Comparison of ENCODE assay signal across 18 cellular contexts in the genomic region with DNA sequence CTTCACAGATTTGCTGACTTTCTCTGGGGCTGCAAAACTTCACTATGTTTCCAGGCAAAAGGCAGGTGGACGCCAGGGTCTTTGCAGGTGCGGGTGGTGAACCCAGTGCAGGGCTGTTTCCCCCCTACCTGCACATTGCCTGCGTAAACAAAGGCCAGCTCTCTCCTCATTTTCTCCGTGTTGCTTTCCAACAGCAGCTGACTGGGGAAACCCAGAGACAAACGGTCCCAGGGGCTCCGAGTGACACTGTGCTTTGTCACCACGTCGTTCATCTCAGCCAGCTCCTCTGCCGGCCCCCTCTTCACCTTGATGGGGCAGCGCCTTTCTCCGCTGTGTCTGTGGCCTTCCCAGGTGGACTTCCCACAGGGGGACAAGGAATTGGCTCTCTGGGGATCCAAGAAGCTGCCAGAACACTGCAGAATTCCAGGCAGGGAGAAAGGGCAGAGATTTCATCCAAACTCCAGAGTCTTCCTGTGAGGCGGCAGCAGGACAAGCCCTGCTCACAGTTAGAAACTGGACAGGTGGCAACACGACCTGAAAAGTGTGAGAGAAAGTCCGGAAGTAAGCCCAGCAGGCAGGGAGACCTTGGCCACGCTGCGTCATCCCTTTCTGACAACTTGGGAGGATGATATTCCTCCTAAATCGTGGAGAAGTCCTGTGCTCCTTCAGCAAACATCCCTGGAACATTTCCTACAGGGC.
DNase-seq lines count a peak whose midpoint lies in the region; ATAC-seq and TF ChIP-seq lines count a peak whose summit lies in the region.
"Had no signal": no experiment of that assay in that cellular context is flagged by ENCODE, and none has a peak within 500 bp of the region (broad histone marks: within the 10 kb centered on the region; RNA-seq: fewer than 3 reads in every experiment).

No MANE protein-coding gene starts in this region.

- BruUV-seq in mammary epithelial cell (replicated peaks; lab: Mats Ljungman, UMichigan), result no TSS peak

- H3K36me3 Mint-ChIP-seq in endodermal cell (ENCODE audit: low read depth) (no peaks in the 10 kb centered on the region), neural progenitor cell (peaks cover 5% of the 10 kb centered on the region)

- H3K4me1 Mint-ChIP-seq in endodermal cell, result peaks cover 14% of the 10 kb centered on the region
- peaks cover 45% of the 10 kb centered on the region for H3K4me1 Mint-ChIP-seq in neural progenitor cell

- H3K79me2 ChIP-seq in neural progenitor cell (ENCODE audit: low read depth) (no peaks in the 10 kb centered on the region), mammary epithelial cell (ENCODE audit: insufficient read depth, low read length) (no peaks in the 10 kb centered on the region)

- H4K20me1 ChIP-seq in neural progenitor cell (ENCODE audit: low read depth), result no peaks in the 10 kb centered on the region
- no peaks in the 10 kb centered on the region for H4K20me1 ChIP-seq in mammary epithelial cell (ENCODE audit: insufficient read depth, low read length)

- H3F3A ChIP-seq in neural progenitor cell (ENCODE audit: low read depth), result no peaks in the 10 kb centered on the region

- H3K27me3 Mint-ChIP-seq in endodermal cell (ENCODE audit: insufficient read depth) (peaks cover 14% of the 10 kb centered on the region), neural progenitor cell (ENCODE audit: insufficient read depth, low read depth) (peaks cover 5% of the 10 kb centered on the region)

- H3K4me3 Mint-ChIP-seq in endodermal cell (no peak overlapping the region), neural progenitor cell (no peak overlapping the region)
- H3K4me3 Mint-ChIP-seq: B cell; CD4-positive, alpha-beta T cell; GM23338; HFFc6 had no signal

- H3K4me1 ChIP-seq in right cardiac atrium (ENCODE audit: control insufficient read depth, insufficient read depth, low read length), result no peaks in the 10 kb centered on the region
- H3K4me1 ChIP-seq in endodermal cell (ENCODE audit: control insufficient read depth, insufficient read depth, low read length), result no peaks in the 10 kb centered on the region
- peaks cover 29% of the 10 kb centered on the region for H3K4me1 ChIP-seq in neural progenitor cell
- peaks cover 0 to 19% (median 3%) of the 10 kb centered on the region in 6 donors for H3K4me1 ChIP-seq in spleen
- H3K4me1 ChIP-seq in mammary epithelial cell (ENCODE audit: insufficient read depth, low read length), result no peaks in the 10 kb centered on the region
- H3K4me1 ChIP-seq: Caco-2 had no signal

- no peaks in the 10 kb centered on the region for H3K36me3 ChIP-seq in endodermal cell (ENCODE audit: control insufficient read depth, insufficient read depth, low read length)
- no peaks in the 10 kb centered on the region for H3K36me3 ChIP-seq in neural progenitor cell
- H3K36me3 ChIP-seq in spleen, result no peaks in the 10 kb centered on the region
- no peaks in the 10 kb centered on the region for H3K36me3 ChIP-seq in mammary epithelial cell (ENCODE audit: insufficient read depth, low read length)

- H3K4me3 ChIP-seq in right cardiac atrium (ENCODE audit: low read length) (no peak overlapping the region), endodermal cell (ENCODE audit: low read length) (no peak overlapping the region), neural progenitor cell (no peak overlapping the region), spleen (no peak overlapping the region), mammary epithelial cell (replicated peaks in 1 of 3; ENCODE audit: insufficient read depth in 1 of 3, low read depth in 2 of 3, low read length in 3 of 3) (no peak overlapping the region)
- H3K4me3 ChIP-seq: GM23338 had no signal

- no peak overlapping the region for H2AFZ ChIP-seq in neural progenitor cell (replicated peaks)
- no peak overlapping the region for H2AFZ ChIP-seq in mammary epithelial cell (ENCODE audit: low read depth, low read length)
- H2AFZ ChIP-seq: GM23338 had no signal

- no peaks in the 10 kb centered on the region for H3K27me3 ChIP-seq in right cardiac atrium (ENCODE audit: control insufficient read depth, insufficient read depth)
- H3K27me3 ChIP-seq in endodermal cell (ENCODE audit: control insufficient read depth, insufficient read depth, low read length, poor library complexity, severe bottlenecking), result no peaks in the 10 kb centered on the region
- H3K27me3 ChIP-seq in neural progenitor cell, result no peaks in the 10 kb centered on the region
- H3K27me3 ChIP-seq in spleen (replicated peaks in 1 of 7), result peaks cover 0 to 42% (median 12%) of the 10 kb centered on the region in 7 donors
- no peaks in the 10 kb centered on the region for H3K27me3 ChIP-seq in mammary epithelial cell (ENCODE audit: insufficient read depth, low read length)

- H3K9me3 Mint-ChIP-seq in endodermal cell (no peaks in the 10 kb centered on the region), neural progenitor cell (peaks cover 10% of the 10 kb centered on the region)
- H3K9me3 Mint-ChIP-seq: CD4-positive, alpha-beta T cell; GM23338 had no signal

- no peak overlapping the region for H3K4me2 ChIP-seq in neural progenitor cell
- no peak overlapping the region for H3K4me2 ChIP-seq in mammary epithelial cell (ENCODE audit: insufficient read depth, low read depth, low read length)
- H3K4me2 ChIP-seq: GM23338 had no signal

- no peak overlapping the region for H3K9ac ChIP-seq in endodermal cell (ENCODE audit: extremely low read depth, low read length, poor library complexity, severe bottlenecking)
- no peak overlapping the region for H3K9ac ChIP-seq in neural progenitor cell
- no peak overlapping the region for H3K9ac ChIP-seq in mammary epithelial cell (ENCODE audit: insufficient read depth, low read length)

- ATAC-seq in Right ventricle myocardium inferior (no peak), right cardiac atrium (no peak)
- ATAC-seq: GM23338, HCT116 had no signal

- intact Hi-C loops in Right ventricle myocardium inferior (cut with DNase I) (no loop called here), right cardiac atrium (cut with DNase I) (no loop called here), spleen (cut with DNase I; ENCODE audit: low total_unique reads) (no loop called here), mammary epithelial cell (cut with micrococcal nuclease) (no loop called here)

- CTCF ChIA-PET in mammary epithelial cell (lab: Charles Lee; ENCODE audit: low non-redundant PET), result no interaction called here

- H3K9me3 ChIP-seq in right cardiac atrium (ENCODE audit: control insufficient read depth, low read length) (no peaks in the 10 kb centered on the region), endodermal cell (ENCODE audit: control insufficient read depth, low read length) (no peaks in the 10 kb centered on the region), neural progenitor cell (ENCODE audit: low read depth) (no peaks in the 10 kb centered on the region), spleen (no peaks in the 10 kb centered on the region), mammary epithelial cell (replicated peaks; ENCODE audit: insufficient read depth, low read length) (peaks cover 46% of the 10 kb centered on the region)
- H3K9me3 ChIP-seq: Caco-2 had no signal

- no peak for TF ChIP-seq CTCF in endodermal cell (conservative IDR thresholded peaks at IDR 0.05)
- no peak for TF ChIP-seq CTCF in neural progenitor cell (IDR thresholded peaks at IDR 0.05)
- no peak for TF ChIP-seq CTCF in spleen (IDR thresholded peaks at IDR 0.05 in 8 of 11, conservative IDR thresholded peaks at IDR 0.05 in 3 of 11)
- no peak for TF ChIP-seq CTCF in mammary epithelial cell (conservative IDR thresholded peaks at IDR 0.05 in 1 of 2, IDR thresholded peaks at IDR 0.05 in 1 of 2; ENCODE audit: extremely low read depth in 1 of 2, insufficient read depth in 1 of 2, low read depth in 1 of 2, low read length in 2 of 2)

- WGBS in right cardiac atrium, result 58% methylated on average over 17 of the region's 17 CpGs
- 79 to 85% methylated on average over 16 to 17 of the region's 17 CpGs for WGBS in endodermal cell (ENCODE audit: insufficient coverage in 1 of 2, insufficient read length in 1 of 2), 2 experiments
- 64 to 79% (median 66%) methylated on average over 17 of the region's 17 CpGs for WGBS in spleen, 5 donors
- WGBS in mammary epithelial cell (ENCODE audit: low coverage, missing lambda C conversion rate), result 8% methylated on average over 14 of the region's 17 CpGs

- dilution Hi-C loops in mammary epithelial cell (cut with HindIII; ENCODE audit: low sequenced_read_pairs), result no loop called here

- in situ Hi-C loops in mammary epithelial cell (cut with MboI; ENCODE audit: low sequenced_read_pairs in 2 of 2), result no loop called here

- peak; percentile 42 for DNase-seq in Right ventricle myocardium inferior (ENCODE audit: missing footprints)
- DNase-seq in right cardiac atrium, result no peak
- DNase-seq in endodermal cell, result peak; percentile 22
- no peak for DNase-seq in neural progenitor cell (ENCODE audit: low spot score)
- peak; percentile 52 for DNase-seq in spleen
- no peak for DNase-seq in mammary epithelial cell
- DNase-seq in NCI-H1694 (lab: John Stamatoyannopoulos, UW), result no peak
- DNase-seq in caudate nucleus (lab: John Stamatoyannopoulos, UW), result no peak
- DNase-seq: C1 segment of cervical spinal cord; Caco-2; CD4-positive, alpha-beta T cell; DMS79; GDM1; HFFc6 had no signal

- H3K27ac Mint-ChIP-seq in endodermal cell (no peak overlapping the region), neural progenitor cell (peak overlapping the region; percentile 63)
- H3K27ac Mint-ChIP-seq: B cell; CD4-positive, alpha-beta T cell; GM23338; HFFc6 had no signal

- no peak overlapping the region for H3K27ac ChIP-seq in right cardiac atrium (ENCODE audit: low read length)
- H3K27ac ChIP-seq in endodermal cell (ENCODE audit: low read depth, low read length), result no peak overlapping the region
- H3K27ac ChIP-seq in neural progenitor cell, result no peak overlapping the region
- no peak overlapping the region for H3K27ac ChIP-seq in spleen
- H3K27ac ChIP-seq in mammary epithelial cell (ENCODE audit: insufficient read depth, low read depth, low read length), result no peak overlapping the region
- H3K27ac ChIP-seq in caudate nucleus (ENCODE audit: low read depth, low read length), result no peak overlapping the region
- H3K27ac ChIP-seq: HL-60 had no signal

- TF ChIP-seq POLR2A in spleen (IDR thresholded peaks at IDR 0.05), result no peak

Comparison
In these comparisons a context has a peak if more than half of its experiments do, and no peak if none do; other contexts are left out.
1. DNase-seq: peak in Right ventricle myocardium inferior (single experiment), endodermal cell (single experiment) and spleen (single experiment); none in right cardiac atrium (0 of 3), neural progenitor cell (single experiment), mammary epithelial cell (single experiment), NCI-H1694 (single experiment) and caudate nucleus (0 of 61).